20 cellular contexts compared by ENCODE assay signal in the genomic region with DNA sequence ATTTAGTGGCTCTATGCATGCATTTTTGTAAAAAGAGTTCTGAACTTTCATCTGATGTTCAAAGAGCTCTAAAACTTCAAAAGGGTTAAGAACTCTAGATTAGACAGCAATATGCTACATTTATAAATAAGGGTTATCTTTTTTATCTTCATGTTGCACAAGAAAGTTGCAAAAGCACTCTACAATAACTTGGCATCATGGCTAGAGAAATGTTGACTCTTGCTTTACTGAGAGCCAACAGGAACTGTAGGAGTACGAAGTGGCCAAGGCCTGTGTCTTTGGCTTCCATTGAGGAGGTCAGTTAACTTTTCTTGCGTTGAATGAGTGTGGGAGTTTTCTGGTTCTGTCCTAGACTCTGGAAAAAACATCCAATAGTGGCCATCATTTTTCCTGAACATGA.
DNase-seq lines count a peak whose midpoint lies in the region; ATAC-seq, FAIRE-seq and TF ChIP-seq lines count a peak whose summit lies in the region.
"Had no signal": no experiment of that assay in that cellular context is flagged by ENCODE, and none has a peak within 500 bp of the region (broad histone marks: within the 10 kb centered on the region; RNA-seq: fewer than 3 reads in every experiment).

No MANE protein-coding gene starts in this region.

- H3K4me1 ChIP-seq in liver (ENCODE audit: control insufficient read depth in 4 of 4, insufficient read depth in 4 of 4, low read length in 3 of 4) = peaks cover 0 to 14% (median 11%) of the 10 kb centered on the region in 4 donors
- H3K4me1 ChIP-seq in HepG2 (ENCODE audit: insufficient read depth, low read length) = no peaks in the 10 kb centered on the region
- H3K4me1 ChIP-seq in right lobe of liver = peaks cover 0 to 19% (median 1%) of the 10 kb centered on the region in 4 donors
- H3K4me1 ChIP-seq: A549; BLaER1 treated with 17β-estradiol and CSF1 and Interleukin-3, amounts not matched to agents 10 nM and 100 nM; Caco-2 had no signal

- CTCF ChIA-PET in HepG2 (lab: Yijun Ruan, JAX; ENCODE audit: low intra/inter-chr PET ratio, low total read pairs) = no interaction called here

- no peaks in the 10 kb centered on the region for H3K9me3 ChIP-seq in liver (ENCODE audit: control insufficient read depth in 4 of 4, low read length in 3 of 4)
- H3K9me3 ChIP-seq in HepG2 (ENCODE audit: low read length) = no peaks in the 10 kb centered on the region
- H3K9me3 ChIP-seq in right lobe of liver = no peaks in the 10 kb centered on the region
- H3K9me3 ChIP-seq: A549; BLaER1 treated with 17β-estradiol and CSF1 and Interleukin-3, amounts not matched to agents 10 nM and 100 nM; Caco-2 had no signal

- no peak for TF ChIP-seq CTCF in liver (IDR thresholded peaks at IDR 0.05; ENCODE audit: low read depth, low read length, missing input control)
- no peak for TF ChIP-seq CTCF in HepG2 (CRISPR knock-in tag; IDR thresholded peaks at IDR 0.05)
- TF ChIP-seq CTCF in right lobe of liver (IDR thresholded peaks at IDR 0.05) = no peak

- TF ChIP-seq RAD21 in liver (IDR thresholded peaks at IDR 0.05) = peak; percentile 32 to 44
- TF ChIP-seq RAD21 in HepG2 (CRISPR knock-in tag; IDR thresholded peaks at IDR 0.05) = no peak

- TF ChIP-seq POLR2A in HepG2 (IDR thresholded peaks at IDR 0.05; ENCODE audit: insufficient read depth in 1 of 2, low read depth in 2 of 2, low read length in 2 of 2) (no peak), right lobe of liver (IDR thresholded peaks at IDR 0.05) (no peak)

- no peaks in the 10 kb centered on the region for H4K20me1 ChIP-seq in HepG2 (ENCODE audit: insufficient read depth, low read length)
- H4K20me1 ChIP-seq: BLaER1 treated with 17β-estradiol and CSF1 and Interleukin-3, amounts not matched to agents 10 nM and 100 nM had no signal

- H3K36me3 ChIP-seq in liver (ENCODE audit: control insufficient read depth in 4 of 4, insufficient read depth in 3 of 4, low read depth in 1 of 4, low read length in 3 of 4) (no peaks in the 10 kb centered on the region), HepG2 (replicated peaks in 1 of 2; ENCODE audit: control insufficient read depth in 1 of 2, insufficient read depth in 2 of 2, low read length in 2 of 2) (no peaks in the 10 kb centered on the region), right lobe of liver (no peaks in the 10 kb centered on the region)
- H3K36me3 ChIP-seq: BLaER1 treated with 17β-estradiol and CSF1 and Interleukin-3, amounts not matched to agents 10 nM and 100 nM had no signal

- H3K4me3 ChIP-seq in liver (ENCODE audit: low read depth in 1 of 3, low read length in 3 of 3) (no peak overlapping the region), HepG2 (replicated peaks in 1 of 3; ENCODE audit: insufficient read depth in 1 of 3, low read depth in 2 of 3, low read length in 3 of 3) (no peak overlapping the region), right lobe of liver (no peak overlapping the region)
- H3K4me3 ChIP-seq: A549; BLaER1 treated with 17β-estradiol and CSF1 and Interleukin-3, amounts not matched to agents 10 nM and 100 nM had no signal

- no TSS peak for BruUV-seq in HepG2 (replicated peaks; lab: Mats Ljungman, UMichigan)

- intact Hi-C loops in HepG2 (cut with micrococcal nuclease; ENCODE audit: unreplicated experiment) (no loop called here), right lobe of liver (cut with DNase I) (no loop called here)

- in situ Hi-C loops in HepG2 (cut with HindIII; ENCODE audit: extremely low pct_ligation_motif_present, low pct_unique_long_range_greater_than_20kb) = no loop called here

- H3K27me3 ChIP-seq in liver (ENCODE audit: control insufficient read depth in 4 of 4, insufficient read depth in 4 of 4, low read length in 3 of 4) = no peaks in the 10 kb centered on the region
- no peaks in the 10 kb centered on the region for H3K27me3 ChIP-seq in HepG2 (ENCODE audit: control insufficient read depth in 1 of 2, insufficient read depth in 2 of 2, low read length in 2 of 2)
- no peaks in the 10 kb centered on the region for H3K27me3 ChIP-seq in right lobe of liver
- H3K27me3 ChIP-seq: BLaER1 treated with 17β-estradiol and CSF1 and Interleukin-3, amounts not matched to agents 10 nM and 100 nM had no signal

- H3K27ac ChIP-seq in liver (ENCODE audit: low read depth in 1 of 2, low read length in 2 of 2) (no peak overlapping the region), HepG2 (ENCODE audit: extremely low read length, insufficient read depth, low read length) (no peak overlapping the region), right lobe of liver (no peak overlapping the region)
- H3K27ac ChIP-seq: 22Rv1; A549; BLaER1 treated with 17β-estradiol and CSF1 and Interleukin-3, amounts not matched to agents 10 nM and 100 nM; C4-2B had no signal

- 36% methylated on average over 2 of the region's 2 CpGs for WGBS in liver
- WGBS in HepG2 (ENCODE audit: low lambda C conversion rate) = 17% methylated on average over 2 of the region's 2 CpGs
- 38% methylated on average over 2 of the region's 2 CpGs for WGBS in right lobe of liver (ENCODE audit: insufficient coverage, low coverage, low lambda C conversion rate, missing lambda C conversion rate)

- TF ChIP-seq EP300 in HepG2 (IDR thresholded peaks at IDR 0.05; ENCODE audit: low read depth in 2 of 2, low read length in 2 of 2) (no peak), HepG2 (CRISPR knock-in tag; IDR thresholded peaks at IDR 0.05; ENCODE audit: borderline replicate concordance) (no peak)

- POLR2A ChIA-PET in HepG2 (lab: Yijun Ruan, JAX) = no interaction called here

- DNase-seq in HepG2 (ENCODE audit: low spot score) (no peak), right lobe of liver (peak in 1 of 3 donors; percentile 55)
- no peak for DNase-seq in stimulated activated CD4-positive, alpha-beta T cell treated with anti-CD3 and anti-CD28 coated beads, Interleukin-4, amount 100 ng/mL, for 1 hour
- no peak for DNase-seq in activated CD4-positive, alpha-beta T cell treated with anti-CD3 and anti-CD28 coated beads for 1 hour
- DNase-seq: AML-193; Caco-2; Calu3; CD4-positive, alpha-beta T cell; CD8-positive, alpha-beta T cell; DMS79 treated with DMSO at 0.1 percent for 48 hours; GF-D8 had no signal

- no peak for FAIRE-seq in HepG2 (lab: Jason Lieb, UNC)
- FAIRE-seq: A549, D721Med, G401.6, GM12891, GM19239 had no signal

- ATAC-seq in HepG2 = no peak
- peak; percentile 84 to 97 (median 93) for ATAC-seq in right lobe of liver
- ATAC-seq: A549; CD8-positive, alpha-beta T cell had no signal

- H2AFZ ChIP-seq in HepG2 (ENCODE audit: low read length) = no peak overlapping the region

- H3K9ac ChIP-seq in liver (ENCODE audit: low read depth in 1 of 2, low read length in 2 of 2) (no peak overlapping the region), HepG2 (ENCODE audit: insufficient read depth, low read depth, low read length) (no peak overlapping the region)
- H3K9ac ChIP-seq: BLaER1 treated with 17β-estradiol and CSF1 and Interleukin-3, amounts not matched to agents 10 nM and 100 nM had no signal

- no peak overlapping the region for H3K4me2 ChIP-seq in HepG2 (ENCODE audit: low read depth, low read length)
- H3K4me2 ChIP-seq: A549; BLaER1 treated with 17β-estradiol and CSF1 and Interleukin-3, amounts not matched to agents 10 nM and 100 nM had no signal

- no peaks in the 10 kb centered on the region for H3K79me2 ChIP-seq in HepG2 (ENCODE audit: insufficient read depth, low read length)

TF ChIP-seq in liver, 16 proteins besides CTCF, POLR2A, EP300 and RAD21 (continues in another document):
- TF ChIP-seq EGR1 (IDR thresholded peaks at IDR 0.05; ENCODE audit: low read depth in 2 of 2) = no peak
- TF ChIP-seq TAF1 (conservative IDR thresholded peaks at IDR 0.05) = no peak
- TF ChIP-seq RXRA (IDR thresholded peaks at IDR 0.05) = peak in 1 of 2 donors; percentile 66
- peak; percentile 78 for TF ChIP-seq FOXA2 (IDR thresholded peaks at IDR 0.05)
- TF ChIP-seq, protein P1, sequence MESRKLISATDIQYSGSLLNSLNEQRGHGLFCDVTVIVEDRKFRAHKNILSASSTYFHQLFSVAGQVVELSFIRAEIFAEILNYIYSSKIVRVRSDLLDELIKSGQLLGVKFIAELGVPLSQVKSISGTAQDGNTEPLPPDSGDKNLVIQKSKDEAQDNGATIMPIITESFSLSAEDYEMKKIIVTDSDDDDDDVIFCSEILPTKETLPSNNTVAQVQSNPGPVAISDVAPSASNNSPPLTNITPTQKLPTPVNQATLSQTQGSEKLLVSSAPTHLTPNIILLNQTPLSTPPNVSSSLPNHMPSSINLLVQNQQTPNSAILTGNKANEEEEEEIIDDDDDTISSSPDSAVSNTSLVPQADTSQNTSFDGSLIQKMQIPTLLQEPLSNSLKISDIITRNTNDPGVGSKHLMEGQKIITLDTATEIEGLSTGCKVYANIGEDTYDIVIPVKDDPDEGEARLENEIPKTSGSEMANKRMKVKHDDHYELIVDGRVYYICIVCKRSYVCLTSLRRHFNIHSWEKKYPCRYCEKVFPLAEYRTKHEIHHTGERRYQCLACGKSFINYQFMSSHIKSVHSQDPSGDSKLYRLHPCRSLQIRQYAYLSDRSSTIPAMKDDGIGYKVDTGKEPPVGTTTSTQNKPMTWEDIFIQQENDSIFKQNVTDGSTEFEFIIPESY (IDR thresholded peaks at IDR 0.05) = peak; percentile 53

TF ChIP-seq in HepG2, 621 proteins besides CTCF, POLR2A, EP300 and RAD21:
- TF ChIP-seq, protein P2, sequence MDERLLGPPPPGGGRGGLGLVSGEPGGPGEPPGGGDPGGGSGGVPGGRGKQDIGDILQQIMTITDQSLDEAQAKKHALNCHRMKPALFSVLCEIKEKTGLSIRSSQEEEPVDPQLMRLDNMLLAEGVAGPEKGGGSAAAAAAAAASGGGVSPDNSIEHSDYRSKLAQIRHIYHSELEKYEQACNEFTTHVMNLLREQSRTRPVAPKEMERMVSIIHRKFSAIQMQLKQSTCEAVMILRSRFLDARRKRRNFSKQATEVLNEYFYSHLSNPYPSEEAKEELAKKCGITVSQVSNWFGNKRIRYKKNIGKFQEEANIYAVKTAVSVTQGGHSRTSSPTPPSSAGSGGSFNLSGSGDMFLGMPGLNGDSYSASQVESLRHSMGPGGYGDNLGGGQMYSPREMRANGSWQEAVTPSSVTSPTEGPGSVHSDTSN (CRISPR knock-in tag; IDR thresholded peaks at IDR 0.05) = no peak
- TF ChIP-seq ZNF230 (CRISPR knock-in tag; IDR thresholded peaks at IDR 0.05) (no peak), ZNF530 (CRISPR knock-in tag; IDR thresholded peaks at IDR 0.05; ENCODE audit: low read depth) (no peak)
